In the genomic region with DNA sequence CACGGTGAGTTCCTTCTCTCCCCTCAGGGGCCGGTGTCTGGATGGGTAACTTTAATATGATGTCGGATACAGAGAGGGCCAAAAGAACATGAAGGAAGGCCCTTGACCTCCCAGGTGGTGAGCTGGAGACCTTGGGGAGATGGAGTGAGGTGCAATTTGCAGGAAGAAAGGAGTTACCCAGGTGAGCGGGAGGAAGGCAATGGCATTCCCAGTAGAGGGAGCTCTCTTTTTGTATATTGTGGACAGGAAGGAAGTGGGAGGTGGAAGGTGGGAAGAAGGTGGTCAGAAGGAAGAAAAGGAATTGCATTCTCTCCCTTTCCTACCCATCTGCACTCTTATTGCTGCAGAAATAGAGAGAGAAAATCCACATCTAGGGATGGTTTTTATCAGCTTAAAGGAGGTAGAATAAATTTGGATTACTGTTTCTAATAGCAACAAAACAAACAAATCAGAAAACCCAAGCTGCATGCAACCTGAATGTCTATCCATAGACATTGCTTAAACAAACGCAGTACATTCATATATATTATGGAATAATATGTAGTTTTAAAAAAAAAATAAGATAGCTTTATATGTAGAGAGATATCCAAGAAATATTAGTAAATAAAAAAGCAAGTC, we compare ENCODE assay signal across 9 cellular contexts.
DNase-seq lines count a peak whose midpoint lies in the region; ATAC-seq and TF ChIP-seq lines count a peak whose summit lies in the region.
"Had no signal": no experiment of that assay in that cellular context is flagged by ENCODE, and none has a peak within 500 bp of the region (broad histone marks: within the 10 kb centered on the region; RNA-seq: fewer than 3 reads in every experiment).

No MANE protein-coding gene starts in this region.

- no peak overlapping the region for H3K4me2 ChIP-seq in OCI-LY7 (ENCODE audit: low read length)
- H3K4me2 ChIP-seq: BLaER1 treated with 17β-estradiol and CSF1 and Interleukin-3, amounts not matched to agents 10 nM and 100 nM had no signal

- H3K9me3 ChIP-seq in left ventricle myocardium inferior (replicated peaks) (no peaks in the 10 kb centered on the region), OCI-LY7 (ENCODE audit: low read length) (no peaks in the 10 kb centered on the region)
- H3K9me3 ChIP-seq: BLaER1 treated with 17β-estradiol and CSF1 and Interleukin-3, amounts not matched to agents 10 nM and 100 nM had no signal

- H2AFZ ChIP-seq in OCI-LY7 (ENCODE audit: low read length): no peak overlapping the region

- H3K4me1 ChIP-seq in left ventricle myocardium inferior: peaks cover 30% of the 10 kb centered on the region
- H3K4me1 ChIP-seq in OCI-LY7 (ENCODE audit: insufficient read depth, low read length, poor library complexity, severe bottlenecking): no peaks in the 10 kb centered on the region
- peaks cover 27% of the 10 kb centered on the region for H3K4me1 ChIP-seq in foreskin keratinocyte
- H3K4me1 ChIP-seq: BLaER1 treated with 17β-estradiol and CSF1 and Interleukin-3, amounts not matched to agents 10 nM and 100 nM had no signal

- no peak overlapping the region for H3K4me3 ChIP-seq in left ventricle myocardium inferior
- H3K4me3 ChIP-seq in OCI-LY7 (ENCODE audit: low read depth, low read length, poor library complexity, severe bottlenecking): no peak overlapping the region
- H3K4me3 ChIP-seq: BLaER1 treated with 17β-estradiol and CSF1 and Interleukin-3, amounts not matched to agents 10 nM and 100 nM had no signal

- H3K9me2 ChIP-seq in OCI-LY7 (ENCODE audit: insufficient read depth, low read length): no peaks in the 10 kb centered on the region

- ATAC-seq in foreskin keratinocyte (peak; percentile 26), HG03354 (IDR thresholded peaks at IDR 0.05; ENCODE audit: poor library complexity, severe bottlenecking, unreplicated experiment) (no peak), GM19395 (IDR thresholded peaks at IDR 0.05; ENCODE audit: unreplicated experiment) (no peak)

- CTCF ChIA-PET in OCI-LY7 (lab: Charles Lee; ENCODE audit: unreplicated experiment): no interaction called here

- H3K27ac ChIP-seq in left ventricle myocardium inferior (replicated peaks) (no peak overlapping the region), OCI-LY7 (ENCODE audit: low read depth, low read length, poor library complexity, severe bottlenecking) (no peak overlapping the region), foreskin keratinocyte (no peak overlapping the region)
- H3K27ac ChIP-seq: BLaER1 treated with 17β-estradiol and CSF1 and Interleukin-3, amounts not matched to agents 10 nM and 100 nM had no signal

- H3K27me3 ChIP-seq in left ventricle myocardium inferior (ENCODE audit: low read depth) (no peaks in the 10 kb centered on the region), foreskin keratinocyte (no peaks in the 10 kb centered on the region)
- H3K27me3 ChIP-seq: BLaER1 treated with 17β-estradiol and CSF1 and Interleukin-3, amounts not matched to agents 10 nM and 100 nM had no signal

- intact Hi-C loops in left ventricle myocardium inferior (cut with micrococcal nuclease) (no loop called here), cardiac septum (cut with DNase I) (no loop called here), OCI-LY7 (cut with micrococcal nuclease; ENCODE audit: unreplicated experiment) (no loop called here)

- DNase-seq in left ventricle myocardium inferior (no peak), cardiac septum (ENCODE audit: low spot score) (no peak), OCI-LY7 (ENCODE audit: low spot score) (no peak), foreskin keratinocyte (peak in 1 of 2 donors; percentile 60)
- DNase-seq in activated effector memory CD4-positive, alpha-beta T cell treated with anti-CD3 and anti-CD28 coated beads, Interleukin-2, amount 50 U/mL, for 16 hours: no peak
- DNase-seq in activated CD4-positive, CD25-positive, alpha-beta regulatory T cell (lab: John Stamatoyannopoulos, UW): no peak

- POLR2A ChIA-PET in OCI-LY7 (lab: Charles Lee): interaction anchor here (0.8 kb wide), 1 partner anchor 23 kb away, joined by 4 read pairs; no protein-coding TSS in a partner anchor

- H3K36me3 ChIP-seq in left ventricle myocardium inferior (no peaks in the 10 kb centered on the region), OCI-LY7 (ENCODE audit: insufficient read depth, low read length) (no peaks in the 10 kb centered on the region)
- H3K36me3 ChIP-seq: BLaER1 treated with 17β-estradiol and CSF1 and Interleukin-3, amounts not matched to agents 10 nM and 100 nM had no signal

- no peaks in the 10 kb centered on the region for H4K20me1 ChIP-seq in OCI-LY7 (ENCODE audit: insufficient read depth, low read length)
- H4K20me1 ChIP-seq: BLaER1 treated with 17β-estradiol and CSF1 and Interleukin-3, amounts not matched to agents 10 nM and 100 nM had no signal

- no peaks in the 10 kb centered on the region for H3K79me2 ChIP-seq in OCI-LY7 (ENCODE audit: insufficient read depth, low read depth, low read length)

- peak; percentile 39 for TF ChIP-seq CTCF in left ventricle myocardium inferior (IDR thresholded peaks at IDR 0.05; ENCODE audit: borderline replicate concordance)
- peak; percentile 47; the same call in 1 of the 2 replicates for TF ChIP-seq CTCF in OCI-LY7 (conservative IDR thresholded peaks at IDR 0.05; ENCODE audit: low read length)
- TF ChIP-seq CTCF in foreskin keratinocyte (conservative IDR thresholded peaks at IDR 0.05): peak; percentile 82

- no TSS peak for BruUV-seq in OCI-LY7 (replicated peaks; lab: Mats Ljungman, UMichigan)
